In the genomic region with DNA sequence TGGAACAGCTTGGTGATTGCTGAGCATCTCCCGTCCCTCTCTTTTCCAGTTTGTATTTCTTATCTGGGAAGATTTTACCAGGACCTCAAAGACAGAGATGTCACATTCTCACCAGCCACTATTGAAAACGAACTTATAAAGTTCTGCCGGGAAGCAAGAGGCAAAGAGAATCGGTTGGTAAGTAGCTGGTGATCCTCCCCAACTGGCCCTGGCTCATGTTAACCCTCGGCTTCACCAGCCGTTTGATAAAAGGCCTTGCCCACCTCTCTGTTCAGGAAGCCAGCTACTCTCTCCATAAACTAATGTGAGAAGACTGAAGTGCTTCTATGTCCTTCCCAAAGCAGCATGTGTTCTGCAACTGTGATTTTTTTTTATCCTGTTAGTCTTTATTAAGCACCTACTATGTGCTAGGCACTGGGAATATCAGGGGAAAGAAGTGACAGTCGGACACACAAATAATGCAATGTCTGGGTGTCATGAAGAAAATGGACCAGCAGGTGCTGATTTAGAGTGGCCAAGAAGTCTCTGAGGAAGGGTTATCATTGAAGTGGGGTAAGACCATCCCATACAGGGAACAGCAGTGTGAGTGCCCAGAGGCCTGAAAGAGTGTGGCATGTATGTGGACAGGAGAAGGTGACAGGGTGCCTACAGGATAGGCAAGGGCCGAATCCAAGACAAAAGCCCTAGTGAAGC, we compare ENCODE assay signal across 8 cellular contexts. TPM values are rescaled to one million over a fixed set of nuclear protein-coding genes. Genes with fewer than 3 reads are reported as not detected.
DNase-seq lines count a peak whose midpoint lies in the region; ATAC-seq and TF ChIP-seq lines count a peak whose summit lies in the region.

No MANE protein-coding gene starts in this region.

- H3K27me3 ChIP-seq in Loucy (ENCODE audit: insufficient read depth, low read length, poor library complexity, severe bottlenecking) = no peaks in the 10 kb centered on the region

- H3K27ac ChIP-seq in C4-2B (peak overlapping the region; percentile 97), coronary artery (peak overlapping the region; percentile 91 to 93)

- H3K27ac Mint-ChIP-seq in naive thymus-derived CD8-positive, alpha-beta T cell = peak overlapping the region; percentile 91 to 100 (median 98)

- H3K79me2 ChIP-seq in Loucy (ENCODE audit: insufficient read depth, low read length) = peaks cover 74% of the 10 kb centered on the region

- peaks cover 4% of the 10 kb centered on the region; the same call in 1 of the 2 replicates for H3F3A ChIP-seq in Loucy (ENCODE audit: low read depth)

- H3K4me3 ChIP-seq in Loucy (ENCODE audit: low read length, poor library complexity, severe bottlenecking) (peak overlapping the region; percentile 97), coronary artery (peak overlapping the region; percentile 87)

- DNase-seq in coronary artery (ENCODE audit: low spot score) = peak; percentile 55
- DNase-seq in naive thymus-derived CD8-positive, alpha-beta T cell = peak in 1 of 10 donors; percentile 9
- DNase-seq in NCI-H1092 treated with DMSO at 0.1 percent for 48 hours (lab: John Stamatoyannopoulos, UW) = no peak
- DNase-seq in NCI-H2227 treated with DMSO at 0.1 percent for 48 hours (lab: John Stamatoyannopoulos, UW) = no peak
- no peak for DNase-seq in LoVo (ENCODE audit: low spot score)

- H3K36me3 ChIP-seq in Loucy (ENCODE audit: insufficient read depth, low read length) = peaks cover 16% of the 10 kb centered on the region; the same call in 1 of the 2 replicates

- peaks cover 47% of the 10 kb centered on the region for H3K4me1 ChIP-seq in Loucy (ENCODE audit: insufficient read depth, low read length, poor library complexity, severe bottlenecking)

- H3K9me3 ChIP-seq in Loucy (ENCODE audit: insufficient read depth, low read depth, low read length) = no peaks in the 10 kb centered on the region

- H3K36me3 Mint-ChIP-seq in naive thymus-derived CD8-positive, alpha-beta T cell = peaks cover 0 to 16% (median 0%) of the 10 kb centered on the region in 3 donors

- H3K9ac ChIP-seq in Loucy (ENCODE audit: low read depth, low read length, poor library complexity, severe bottlenecking) = peak overlapping the region; percentile 97

- no peaks in the 10 kb centered on the region for H3K9me3 Mint-ChIP-seq in naive thymus-derived CD8-positive, alpha-beta T cell

- no peaks in the 10 kb centered on the region for H3K9me2 ChIP-seq in Loucy (replicated peaks; ENCODE audit: low read depth, low read length)

- POLR2A ChIA-PET in naive thymus-derived CD8-positive, alpha-beta T cell (lab: Charles Lee) = interaction anchor here (0.6 to 2.7 kb wide), 12 partner anchors 11 to 1021 kb away, joined by 3 to 35 read pairs (median 4); partner anchors contain the start of genes C3orf18, CISH, DCAF1 and HEMK1

- no peak for ATAC-seq in naive thymus-derived CD8-positive, alpha-beta T cell
- no peak for ATAC-seq in GM18511 (IDR thresholded peaks at IDR 0.05; ENCODE audit: unreplicated experiment)

- H3K4me3 Mint-ChIP-seq in naive thymus-derived CD8-positive, alpha-beta T cell = peak overlapping the region; percentile 89 to 100 (median 96)

- TF ChIP-seq CTCF in C4-2B (conservative IDR thresholded peaks at IDR 0.05) (no peak), Loucy (conservative IDR thresholded peaks at IDR 0.05; ENCODE audit: low read length) (peak; percentile 15; the same call in 1 of the 2 replicates), coronary artery (IDR thresholded peaks at IDR 0.05) (no peak)

- H3K4me1 Mint-ChIP-seq in naive thymus-derived CD8-positive, alpha-beta T cell = peaks cover 25 to 60% (median 58%) of the 10 kb centered on the region in 4 donors

- peak overlapping the region; percentile 84 for H3K4me2 ChIP-seq in Loucy (ENCODE audit: low read depth, low read length, poor library complexity, severe bottlenecking)

- no peak overlapping the region for H2AFZ ChIP-seq in Loucy (ENCODE audit: low read length)

- peaks cover 43% of the 10 kb centered on the region for H4K20me1 ChIP-seq in Loucy (ENCODE audit: insufficient read depth, low read length, poor library complexity, severe bottlenecking)

- H3K27me3 Mint-ChIP-seq in naive thymus-derived CD8-positive, alpha-beta T cell = no peaks in the 10 kb centered on the region

RNA-seq across cellular contexts. Expression of gene MANF, which starts 1.2 kb away (rescaled TPM):
- total RNA-seq in naive thymus-derived CD8-positive, alpha-beta T cell = 10 to 100 TPM; 51.1 to 56.2 TPM
- polyA plus RNA-seq in naive thymus-derived CD8-positive, alpha-beta T cell = 10 to 100 TPM; 41.6 to 45.3 (median 44.4) TPM

RNA-seq across cellular contexts. Expression of gene RBM15B, which starts 4.8 kb away (rescaled TPM):
- total RNA-seq in naive thymus-derived CD8-positive, alpha-beta T cell = 10 to 100 TPM; 41.8 to 42.0 TPM
- 10 to 100 TPM; 12.9 to 27.3 (median 14.2) TPM for polyA plus RNA-seq in naive thymus-derived CD8-positive, alpha-beta T cell
